ENCODE assay signal across 10 cellular contexts in the genomic region with DNA sequence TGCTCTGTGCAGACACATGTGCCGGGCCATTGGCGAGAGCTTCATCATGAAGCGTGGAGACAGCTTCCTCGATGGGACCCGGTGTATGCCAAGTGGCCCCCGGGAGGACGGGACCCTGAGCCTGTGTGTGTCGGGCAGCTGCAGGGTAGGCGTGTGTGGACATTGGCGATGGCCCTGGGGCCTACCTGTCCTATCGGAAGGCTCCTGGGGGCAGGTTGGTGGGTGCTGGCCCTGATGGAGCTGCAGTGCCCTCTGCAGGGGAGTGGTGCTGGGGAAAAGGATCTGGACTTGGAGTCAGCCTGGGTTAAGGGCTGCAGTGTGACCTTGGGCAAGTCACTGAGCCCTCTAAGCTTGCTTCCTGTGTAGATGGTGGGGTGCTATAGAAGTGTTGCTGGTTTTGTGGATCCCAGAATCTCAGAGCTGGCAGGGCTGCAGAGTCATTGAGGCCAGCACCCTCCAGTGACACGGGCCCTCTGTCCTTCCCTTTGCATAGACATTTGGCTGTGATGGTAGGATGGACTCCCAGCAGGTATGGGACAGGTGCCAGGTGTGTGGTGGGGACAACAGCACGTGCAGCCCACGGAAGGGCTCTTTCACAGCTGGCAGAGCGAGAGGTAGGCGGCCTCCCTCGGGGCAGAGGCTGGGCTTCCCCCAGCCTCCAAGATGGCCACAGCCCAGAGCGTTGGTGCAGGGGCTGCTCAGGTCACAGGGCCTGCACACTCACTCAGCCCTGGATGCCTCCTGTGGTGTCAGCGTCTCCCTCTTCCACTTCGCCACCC. TPM values are rescaled to one million over a fixed set of nuclear protein-coding genes. Genes with fewer than 3 reads are reported as not detected.
A peak's percentile ranks its signal among the peaks of the same experiment; 100 is the strongest.
DNase-seq lines count a peak whose midpoint lies in the region; ATAC-seq and TF ChIP-seq lines count a peak whose summit lies in the region.
"Had no signal": no experiment of that assay in that cellular context is flagged by ENCODE, and none has a peak within 500 bp of the region (broad histone marks: within the 10 kb centered on the region; RNA-seq: fewer than 3 reads in every experiment).

No MANE protein-coding gene starts in this region.

- intact Hi-C loops in transverse colon (cut with DNase I; ENCODE audit: low total_unique reads), result no loop called here

- DNase-seq in HT-29 (ENCODE audit: low spot score) (peak; percentile 61), epithelial cell of proximal tubule (ENCODE audit: low read depth) (no peak), DMS79 treated with DMSO at 0.1 percent for 48 hours (lab: John Stamatoyannopoulos, UW) (no peak), transverse colon (no peak)
- DNase-seq: NCI-H1105, stomach, T-helper 2 cell had no signal

- peak; percentile 54 for TF ChIP-seq CTCF in epithelial cell of proximal tubule (conservative IDR thresholded peaks at IDR 0.05; ENCODE audit: low read depth, low read length)
- TF ChIP-seq CTCF in transverse colon (IDR thresholded peaks at IDR 0.05), result no peak

- no peak for TF ChIP-seq POLR2A in transverse colon (IDR thresholded peaks at IDR 0.05)

- no peaks in the 10 kb centered on the region for H3K9me3 ChIP-seq in BLaER1
- H3K9me3 ChIP-seq in transverse colon, result no peaks in the 10 kb centered on the region
- H3K9me3 ChIP-seq: ascending aorta, stomach had no signal

- no peak for TF ChIP-seq EP300 in transverse colon (IDR thresholded peaks at IDR 0.05; ENCODE audit: low read depth)

- 79 to 87% methylated on average over 3 to 19 of the region's 20 CpGs for whole genome bisulfite sequencing in transverse colon (ENCODE audit: low coverage in 1 of 2), 2 donors

- H3K36me3 ChIP-seq in BLaER1 (no peaks in the 10 kb centered on the region), transverse colon (no peaks in the 10 kb centered on the region)
- H3K36me3 ChIP-seq: ascending aorta had no signal

- in situ Hi-C loops in transverse colon (cut with MboI; ENCODE audit: low pct_ligation_motif_present in 1 of 4, low pct_unique_long_range_greater_than_20kb in 1 of 4, low sequenced_read_pairs in 3 of 4), result no loop called here

- H3K27me3 ChIP-seq in BLaER1 (no peaks in the 10 kb centered on the region), transverse colon (no peaks in the 10 kb centered on the region)
- H3K27me3 ChIP-seq: ascending aorta, stomach had no signal

- H3K27ac ChIP-seq in BLaER1 (peak overlapping the region; percentile 40), transverse colon (no peak overlapping the region)
- H3K27ac ChIP-seq: ascending aorta, stomach had no signal

- H3K4me2 ChIP-seq in BLaER1, result peak overlapping the region; percentile 98

- peaks cover 88% of the 10 kb centered on the region for H3K4me1 ChIP-seq in BLaER1
- H3K4me1 ChIP-seq in transverse colon, result no peaks in the 10 kb centered on the region
- H3K4me1 ChIP-seq: ascending aorta, stomach had no signal

- no peak overlapping the region; the same call in 1 of the 2 replicates for H3K9ac ChIP-seq in BLaER1

- H3K4me3 ChIP-seq in BLaER1, result no peak overlapping the region
- H3K4me3 ChIP-seq in epithelial cell of proximal tubule (ENCODE audit: low read depth, low read length), result no peak overlapping the region
- H3K4me3 ChIP-seq in transverse colon, result no peak overlapping the region
- H3K4me3 ChIP-seq: ascending aorta, stomach had no signal

- ATAC-seq in GM21529 (IDR thresholded peaks at IDR 0.05; ENCODE audit: unreplicated experiment), result no peak

- H4K20me1 ChIP-seq in BLaER1, result no peaks in the 10 kb centered on the region

RNA-seq across cellular contexts. Expression of a gene that starts 15.8 kb away (rescaled TPM):
- 0.39 and 1.0 TPM in 2 replicates for total RNA-seq in HT-29 (2014; rRNA removed; shearing (Covaris generic))
- total RNA-seq in epithelial cell of proximal tubule (0.22 and 0.75 TPM in 2 replicates), transverse colon (10 to 100 TPM in 2 of 4 donors, 1 to 10 TPM in 2; 2.6 to 12.7 (median 7.2) TPM)

RNA-seq across cellular contexts. Expression of a gene that starts 20.1 kb away (rescaled TPM):
- 30.7 and 32.3 TPM in 2 replicates for total RNA-seq in HT-29 (2014; rRNA removed; shearing (Covaris generic))
- total RNA-seq in epithelial cell of proximal tubule (24.4 and 30.4 TPM in 2 replicates), transverse colon (10 to 100 TPM; 12.1 to 21.9 (median 16.0) TPM)

RNA-seq across cellular contexts. Expression of a gene that starts 21.8 kb away (rescaled TPM):
- 48.0 and 59.5 TPM in 2 replicates for total RNA-seq in HT-29 (2014; rRNA removed; shearing (Covaris generic))
- total RNA-seq in epithelial cell of proximal tubule, result 4.3 and 11.0 TPM in 2 replicates
- total RNA-seq in transverse colon, result 100 to 1,000 TPM in 1 of 4 donors, 10 to 100 TPM in 3; 44.6 to 153 (median 80.0) TPM

RNA-seq across cellular contexts. Expression of a gene that starts 41.0 kb away (rescaled TPM):
- 12.5 and 14.4 TPM in 2 replicates for total RNA-seq in HT-29 (2014; rRNA removed; shearing (Covaris generic))
- total RNA-seq in epithelial cell of proximal tubule (29.2 and 40.5 TPM in 2 replicates), transverse colon (10 to 100 TPM in 1 of 4 donors, 1 to 10 TPM in 2, under 1 TPM in 1; 0.96 to 20.1 (median 3.4) TPM)
